Comparison of ENCODE assay signal across 8 cellular contexts in genomic region chr2:63047534-63048281, GRCh38. TPM values are rescaled to one million over a fixed set of nuclear protein-coding genes. Genes with fewer than 3 reads are reported as not detected.
DNase-seq lines count a peak whose midpoint lies in the region; ATAC-seq, FAIRE-seq and TF ChIP-seq lines count a peak whose summit lies in the region.

No MANE protein-coding gene starts in this region.

- H3T11ph ChIP-seq in H9 (ENCODE audit: low read length), result no peak overlapping the region

- no peak overlapping the region for H2BK15ac ChIP-seq in H9 (ENCODE audit: low read depth, low read length)

- H3K36me3 Mint-ChIP-seq in CD4-positive, CD25-positive, alpha-beta regulatory T cell, result peaks cover 15% of the 10 kb centered on the region
- H3K36me3 Mint-ChIP-seq in H9 (ENCODE audit: insufficient read depth in 1 of 3, low read depth in 3 of 3), result no peaks in the 10 kb centered on the region; a peak in 1 of 7 replicates

- no peak overlapping the region for H3K56ac ChIP-seq in H9 (ENCODE audit: insufficient read length, low read depth, low read length)

- peak overlapping the region; percentile 10 to 73 (median 57) for H3K4me3 Mint-ChIP-seq in CD4-positive, CD25-positive, alpha-beta regulatory T cell
- H3K4me3 Mint-ChIP-seq in H9, result peak overlapping the region; percentile 59 to 86

- no peak overlapping the region for H4K91ac ChIP-seq in H9 (ENCODE audit: insufficient read length, low read depth, low read length)

- H2AFZ ChIP-seq in H9 (ENCODE audit: low read length), result no peak overlapping the region

- no peak overlapping the region for H3K4me3 ChIP-seq in CD4-positive, CD25-positive, alpha-beta regulatory T cell (ENCODE audit: low read depth, low read length)
- peak overlapping the region; percentile 68 for H3K4me3 ChIP-seq in bronchial epithelial cell (ENCODE audit: low read depth, low read length)

- H2BK20ac ChIP-seq in H9 (ENCODE audit: low read depth, low read length, poor library complexity, severe bottlenecking), result no peak overlapping the region

- H3K9ac ChIP-seq in H9 (ENCODE audit: extremely low read depth, insufficient read length, low read length), result no peak overlapping the region

- peaks cover 0 to 2% (median 0%) of the 10 kb centered on the region in 7 donors for H3K9me3 Mint-ChIP-seq in CD4-positive, CD25-positive, alpha-beta regulatory T cell
- H3K9me3 Mint-ChIP-seq in H9, result peaks cover 0 to 2% of the 10 kb centered on the region in 2 experiments; a peak in 3 of 5 replicates

- H3K4me2 ChIP-seq in H9 (ENCODE audit: insufficient read depth, insufficient read length, low read length), result peak overlapping the region; percentile 66

- ATAC-seq in CD4-positive, CD25-positive, alpha-beta regulatory T cell (ENCODE audit: low read depth in 2 of 2), result no peak
- ATAC-seq in GM19395 (IDR thresholded peaks at IDR 0.05; ENCODE audit: unreplicated experiment) (no peak), HG02885 (IDR thresholded peaks at IDR 0.05; ENCODE audit: poor library complexity, unreplicated experiment) (no peak)

- no peak overlapping the region for H2AK5ac ChIP-seq in H9 (ENCODE audit: insufficient read length, low read length)

- no peaks in the 10 kb centered on the region for H4K20me1 ChIP-seq in H9 (ENCODE audit: control insufficient read depth, insufficient read depth, insufficient read length)

- no peak overlapping the region for H4K8ac ChIP-seq in H9 (replicated peaks; ENCODE audit: insufficient read length, low read depth, low read length)

- peaks cover 59% of the 10 kb centered on the region for H3K23me2 ChIP-seq in H9 (ENCODE audit: insufficient read length, low read depth, low read length, poor library complexity, severe bottlenecking)

- no peak overlapping the region for H3K27ac Mint-ChIP-seq in CD4-positive, CD25-positive, alpha-beta regulatory T cell
- 0 out of 7 replicates have a peak overlapping the region, but pooled peaks of 1 of the 3 experiments have one; percentile 35 for H3K27ac Mint-ChIP-seq in H9

- no peaks in the 10 kb centered on the region for H3K79me1 ChIP-seq in H9 (ENCODE audit: insufficient read depth, low read depth, low read length, poor library complexity, severe bottlenecking)

- FAIRE-seq in bronchial epithelial cell (lab: Jason Lieb, UNC), result no peak

- no peaks in the 10 kb centered on the region for H3K79me2 ChIP-seq in H9 (ENCODE audit: insufficient read depth, low read length)

- H3K14ac ChIP-seq in H9 (ENCODE audit: insufficient read depth, low read length), result no peak overlapping the region

- H3K27me3 Mint-ChIP-seq in CD4-positive, CD25-positive, alpha-beta regulatory T cell, result peaks cover 68% of the 10 kb centered on the region
- peaks cover 83% of the 10 kb centered on the region for H3K27me3 Mint-ChIP-seq in H9 (ENCODE audit: low read depth)

- H4K5ac ChIP-seq in H9 (ENCODE audit: insufficient read length, low read depth, low read length), result no peak overlapping the region

- H3K4me1 Mint-ChIP-seq in CD4-positive, CD25-positive, alpha-beta regulatory T cell, result peaks cover 0 to 45% (median 32%) of the 10 kb centered on the region in 4 donors
- peaks cover 66 to 73% of the 10 kb centered on the region in 2 experiments for H3K4me1 Mint-ChIP-seq in H9

- peak in 1 of 3 donors; percentile 24 for DNase-seq in CD4-positive, CD25-positive, alpha-beta regulatory T cell
- DNase-seq in H9 (peak; percentile 71), bronchial epithelial cell (ENCODE audit: low read depth) (peak; percentile 10), mesenteric fat pad (ENCODE audit: low spot score) (peak; percentile 90), inferior parietal cortex (ENCODE audit: extremely low spot score) (no peak), DMS114 treated with DMSO at 0.1 percent for 48 hours (lab: John Stamatoyannopoulos, UW; ENCODE audit: unreplicated experiment) (no peak)

- no peaks in the 10 kb centered on the region for H3K9me3 ChIP-seq in CD4-positive, CD25-positive, alpha-beta regulatory T cell (ENCODE audit: control insufficient read depth in 2 of 2, low read length in 2 of 2)
- H3K9me3 ChIP-seq in H9 (ENCODE audit: control insufficient read depth, low read depth, low read length), result no peaks in the 10 kb centered on the region

- no peak overlapping the region for H2BK12ac ChIP-seq in H9 (ENCODE audit: insufficient read length, low read depth, low read length)

- H3K23ac ChIP-seq in H9 (ENCODE audit: insufficient read length, low read depth, low read length), result no peak overlapping the region

- H3K4me1 ChIP-seq in CD4-positive, CD25-positive, alpha-beta regulatory T cell (ENCODE audit: control insufficient read depth, insufficient read depth, low read length, poor library complexity, severe bottlenecking), result peaks cover 50% of the 10 kb centered on the region
- H3K4me1 ChIP-seq in H9 (ENCODE audit: insufficient read depth, low read length), result peaks cover 3% of the 10 kb centered on the region; the same call in 1 of the 2 replicates

- no peak overlapping the region for H3K4ac ChIP-seq in H9 (ENCODE audit: low read depth, low read length)

- no peak overlapping the region for H2BK5ac ChIP-seq in H9 (ENCODE audit: insufficient read length, low read length)

- peaks cover 21% of the 10 kb centered on the region for H3K27me3 ChIP-seq in CD4-positive, CD25-positive, alpha-beta regulatory T cell (ENCODE audit: control insufficient read depth, insufficient read depth, low read length)
- H3K27me3 ChIP-seq in H9 (ENCODE audit: insufficient read depth, low read length), result peaks cover 32% of the 10 kb centered on the region
- H3K27me3 ChIP-seq in bronchial epithelial cell (ENCODE audit: control insufficient read depth, insufficient read depth, low read length), result no peaks in the 10 kb centered on the region

- H3K18ac ChIP-seq in H9 (ENCODE audit: insufficient read length, low read depth, low read length), result no peak overlapping the region

- no CpG with 5 or more reads among the region's 56 CpGs for WGBS in H9 (ENCODE audit: extremely low coverage, insufficient read length, low lambda C conversion rate)

- H3K36me3 ChIP-seq in CD4-positive, CD25-positive, alpha-beta regulatory T cell (ENCODE audit: control insufficient read depth, insufficient read depth, low read length), result no peaks in the 10 kb centered on the region
- H3K36me3 ChIP-seq in bronchial epithelial cell (ENCODE audit: control insufficient read depth, insufficient read depth, low read length), result no peaks in the 10 kb centered on the region

- peak; percentile 26; the same call in 2 of the 3 replicates for TF ChIP-seq CTCF in H9 (conservative IDR thresholded peaks at IDR 0.05)
- peak; percentile 32 for TF ChIP-seq CTCF in bronchial epithelial cell (IDR thresholded peaks at IDR 0.05; ENCODE audit: insufficient read depth, low read length, severe bottlenecking)

- H2BK120ac ChIP-seq in H9 (ENCODE audit: low read depth, low read length, poor library complexity, severe bottlenecking), result no peak overlapping the region

- no peak overlapping the region for H3K27ac ChIP-seq in CD4-positive, CD25-positive, alpha-beta regulatory T cell (ENCODE audit: insufficient read depth, low read length, poor library complexity, severe bottlenecking)
- no peak overlapping the region for H3K27ac ChIP-seq in H9 (ENCODE audit: insufficient read length, low read depth, low read length)

RNA-seq across cellular contexts. Expression of gene OTX1, which starts 2.9 kb away (rescaled TPM):
- total RNA-seq in CD4-positive, CD25-positive, alpha-beta regulatory T cell, result not detected
- polyA plus RNA-seq in CD4-positive, CD25-positive, alpha-beta regulatory T cell, result not detected
- total RNA-seq in H9 (2021), result 0.11 and 0.13 TPM in 2 replicates
- 0.79 and 1.5 TPM in 2 replicates for total RNA-seq in bronchial epithelial cell
- total RNA-seq in mesenteric fat pad, result not detected

Comparison
In these comparisons a context has a peak if more than half of its experiments do, and no peak if none do; other contexts are left out.
1. DNase-seq: peak in H9 (single experiment), bronchial epithelial cell (single experiment) and mesenteric fat pad (single experiment); none in inferior parietal cortex (single experiment) and DMS114 treated with DMSO at 0.1 percent for 48 hours (single experiment).